ENCODE assay signal across 13 cellular contexts in genomic region chr3:172846103-172846561, GRCh38.
A peak's percentile ranks its signal among the peaks of the same experiment; 100 is the strongest.
DNase-seq lines count a peak whose midpoint lies in the region; ATAC-seq and TF ChIP-seq lines count a peak whose summit lies in the region.
"Had no signal": no experiment of that assay in that cellular context is flagged by ENCODE, and none has a peak within 500 bp of the region (broad histone marks: within the 10 kb centered on the region; RNA-seq: fewer than 3 reads in every experiment).

No MANE protein-coding gene starts in this region.

- H3K4me3 Mint-ChIP-seq in neural progenitor cell = no peak overlapping the region
- H3K4me3 Mint-ChIP-seq: memory B cell had no signal

- H3K9ac ChIP-seq in neural progenitor cell = no peak overlapping the region

- peaks cover 9% of the 10 kb centered on the region for H3K9me3 Mint-ChIP-seq in neural progenitor cell

- H3K27ac ChIP-seq in neural progenitor cell = no peak overlapping the region
- H3K27ac ChIP-seq: cardiac muscle cell, gastroesophageal sphincter, thoracic aorta had no signal

- H3K4me2 ChIP-seq in neural progenitor cell = no peak overlapping the region

- peaks cover 11% of the 10 kb centered on the region for H3K4me1 ChIP-seq in neural progenitor cell
- H3K4me1 ChIP-seq: gastroesophageal sphincter had no signal

- H3K79me2 ChIP-seq in neural progenitor cell (ENCODE audit: low read depth) = no peaks in the 10 kb centered on the region

- no peak overlapping the region for H2AFZ ChIP-seq in neural progenitor cell (replicated peaks)

- no peak overlapping the region for H3K27ac Mint-ChIP-seq in neural progenitor cell
- H3K27ac Mint-ChIP-seq: memory B cell had no signal

- TF ChIP-seq CTCF in neural progenitor cell (IDR thresholded peaks at IDR 0.05) = no peak

- H3F3A ChIP-seq in neural progenitor cell (ENCODE audit: low read depth) = no peaks in the 10 kb centered on the region

- peaks cover 2% of the 10 kb centered on the region for H3K36me3 Mint-ChIP-seq in neural progenitor cell
- H3K36me3 Mint-ChIP-seq: memory B cell had no signal

- ATAC-seq in GM18861 (IDR thresholded peaks at IDR 0.05; ENCODE audit: unreplicated experiment) (peak; percentile 54), HG02759 (IDR thresholded peaks at IDR 0.05; ENCODE audit: unreplicated experiment) (peak; percentile 74)
- ATAC-seq: gastroesophageal sphincter had no signal

- no peaks in the 10 kb centered on the region for H4K20me1 ChIP-seq in neural progenitor cell (ENCODE audit: low read depth)

- no peaks in the 10 kb centered on the region for H3K27me3 Mint-ChIP-seq in neural progenitor cell (ENCODE audit: insufficient read depth, low read depth)

- H3K9me3 ChIP-seq in neural progenitor cell (ENCODE audit: low read depth) = no peaks in the 10 kb centered on the region
- H3K9me3 ChIP-seq: gastroesophageal sphincter, thoracic aorta had no signal

- no peaks in the 10 kb centered on the region for H3K27me3 ChIP-seq in neural progenitor cell
- H3K27me3 ChIP-seq: cardiac muscle cell, gastroesophageal sphincter had no signal

- peak; percentile 46 for DNase-seq in NCI-H226
- peak; percentile 16 for DNase-seq in myocyte (ENCODE audit: low read depth)
- no peak for DNase-seq in NCI-H1436 (lab: John Stamatoyannopoulos, UW)
- no peak for DNase-seq in NCI-H128 (lab: John Stamatoyannopoulos, UW; ENCODE audit: unreplicated experiment)
- no peak for DNase-seq in globus pallidus (ENCODE audit: low spot score)
- no peak for DNase-seq in neural progenitor cell (ENCODE audit: low spot score)
- DNase-seq: H7 had no signal

- H3K4me3 ChIP-seq in neural progenitor cell = no peak overlapping the region
- H3K4me3 ChIP-seq: cardiac muscle cell, gastroesophageal sphincter, thoracic aorta had no signal

- peaks cover 13% of the 10 kb centered on the region for H3K4me1 Mint-ChIP-seq in neural progenitor cell

- H3K36me3 ChIP-seq in neural progenitor cell = no peaks in the 10 kb centered on the region
- H3K36me3 ChIP-seq: cardiac muscle cell, gastroesophageal sphincter, thoracic aorta had no signal

Comparison
In these comparisons a context has a peak if more than half of its experiments do, and no peak if none do; other contexts are left out.
1. DNase-seq: peak in NCI-H226 (single experiment) and myocyte (single experiment); none in NCI-H1436 (single experiment), NCI-H128 (single experiment), globus pallidus (single experiment) and neural progenitor cell (single experiment).